Comparison of ENCODE assay signal across 14 cellular contexts in genomic region chr1:3368711-3369436, GRCh38.
A peak's percentile ranks its signal among the peaks of the same experiment; 100 is the strongest.
DNase-seq lines count a peak whose midpoint lies in the region; ATAC-seq and TF ChIP-seq lines count a peak whose summit lies in the region.
"Had no signal": no experiment of that assay in that cellular context is flagged by ENCODE, and none has a peak within 500 bp of the region (broad histone marks: within the 10 kb centered on the region; RNA-seq: fewer than 3 reads in every experiment).

No MANE protein-coding gene starts in this region.

- TF ChIP-seq POLR2A in right lobe of liver (IDR thresholded peaks at IDR 0.05), result no peak

- H3K4me3 ChIP-seq in left ventricle myocardium inferior (no peak overlapping the region), fibroblast of the aortic adventitia (ENCODE audit: low read depth, low read length) (peak overlapping the region; percentile 15), right lobe of liver (no peak overlapping the region)
- H3K4me3 ChIP-seq in naive thymus-derived CD4-positive, alpha-beta T cell (ENCODE audit: low read length), result no peak overlapping the region

- peaks cover 0 to 15% (median 8%) of the 10 kb centered on the region in 7 donors for H3K4me1 Mint-ChIP-seq in naive thymus-derived CD4-positive, alpha-beta T cell

- no peak overlapping the region for H3K4me3 Mint-ChIP-seq in naive thymus-derived CD4-positive, alpha-beta T cell
- H3K4me3 Mint-ChIP-seq: activated CD8-positive, alpha-beta T cell treated with anti-CD3 and anti-CD28 coated beads, Interleukin-2, amount 10 ng/mL, durations not matched to agents 7 days and 5 days had no signal

- no peaks in the 10 kb centered on the region for H3K9me3 ChIP-seq in left ventricle myocardium inferior (replicated peaks)
- H3K9me3 ChIP-seq in naive thymus-derived CD4-positive, alpha-beta T cell (ENCODE audit: control insufficient read depth in 2 of 3, low read length in 3 of 3), result no peaks in the 10 kb centered on the region
- no peaks in the 10 kb centered on the region for H3K9me3 ChIP-seq in right lobe of liver

- H3K27ac Mint-ChIP-seq in naive thymus-derived CD4-positive, alpha-beta T cell, result no peak overlapping the region
- H3K27ac Mint-ChIP-seq: activated CD8-positive, alpha-beta T cell treated with anti-CD3 and anti-CD28 coated beads, Interleukin-2, amount 10 ng/mL, durations not matched to agents 7 days and 5 days had no signal

- H3K4me1 ChIP-seq in left ventricle myocardium inferior (peaks cover 50% of the 10 kb centered on the region), right lobe of liver (no peaks in the 10 kb centered on the region)
- H3K4me1 ChIP-seq in naive thymus-derived CD4-positive, alpha-beta T cell (ENCODE audit: control insufficient read depth in 2 of 2, insufficient read depth in 2 of 2, low read length in 2 of 2), result peaks cover 13 to 18% of the 10 kb centered on the region in 2 donors

- H3K27me3 Mint-ChIP-seq in naive thymus-derived CD4-positive, alpha-beta T cell, result peaks cover 2 to 22% (median 6%) of the 10 kb centered on the region in 5 donors

- H3K36me3 Mint-ChIP-seq in naive thymus-derived CD4-positive, alpha-beta T cell, result no peaks in the 10 kb centered on the region

- H3K27ac ChIP-seq in left ventricle myocardium inferior (replicated peaks) (peak overlapping the region; percentile 68), right lobe of liver (no peak overlapping the region)
- H3K27ac ChIP-seq in naive thymus-derived CD4-positive, alpha-beta T cell (ENCODE audit: low read depth, low read length), result no peak overlapping the region

- no peak for DNase-seq in left ventricle myocardium inferior
- DNase-seq in cardiac septum (ENCODE audit: low spot score), result no peak
- peak; percentile 34 for DNase-seq in fibroblast of the aortic adventitia (ENCODE audit: low read depth)
- DNase-seq in putamen (ENCODE audit: low spot score), result peak; percentile 58
- DNase-seq in naive thymus-derived CD4-positive, alpha-beta T cell, result no peak
- no peak for DNase-seq in NCI-H1930 (lab: John Stamatoyannopoulos, UW)
- DNase-seq in right lobe of liver, result no peak
- DNase-seq in SIG-M5 (lab: John Stamatoyannopoulos, UW), result no peak
- DNase-seq: ACHN; activated CD8-positive, alpha-beta T cell treated with anti-CD3 and anti-CD28 coated beads, Interleukin-2, amount 10 ng/mL, durations not matched to agents 7 days and 5 days; activated naive CD4-positive, alpha-beta T cell treated with Interleukin-2 at 50 U/mL for 16 hours; NCI-H146; NCI-H510A; trophoblast cell had no signal

- H3K36me3 ChIP-seq in left ventricle myocardium inferior (no peaks in the 10 kb centered on the region), right lobe of liver (no peaks in the 10 kb centered on the region)
- H3K36me3 ChIP-seq in naive thymus-derived CD4-positive, alpha-beta T cell (ENCODE audit: control insufficient read depth in 2 of 3, insufficient read depth in 3 of 3, low read length in 3 of 3), result no peaks in the 10 kb centered on the region

- H3K9me3 Mint-ChIP-seq in naive thymus-derived CD4-positive, alpha-beta T cell, result peaks cover 0 to 6% (median 0%) of the 10 kb centered on the region in 11 donors

- peaks cover 26% of the 10 kb centered on the region for H3K27me3 ChIP-seq in left ventricle myocardium inferior (ENCODE audit: low read depth)
- H3K27me3 ChIP-seq in naive thymus-derived CD4-positive, alpha-beta T cell (ENCODE audit: control insufficient read depth in 2 of 2, insufficient read depth in 2 of 2, low read length in 2 of 2), result no peaks in the 10 kb centered on the region
- no peaks in the 10 kb centered on the region for H3K27me3 ChIP-seq in right lobe of liver

- TF ChIP-seq CTCF in left ventricle myocardium inferior (IDR thresholded peaks at IDR 0.05; ENCODE audit: borderline replicate concordance) (no peak), fibroblast of the aortic adventitia (IDR thresholded peaks at IDR 0.05; ENCODE audit: insufficient read depth, low read length) (peak; percentile 2), right lobe of liver (IDR thresholded peaks at IDR 0.05) (no peak)

- 54% methylated on average over 16 of the region's 16 CpGs for WGBS in right lobe of liver (ENCODE audit: insufficient coverage, low coverage, low lambda C conversion rate, missing lambda C conversion rate)

- intact Hi-C loops in left ventricle myocardium inferior (cut with micrococcal nuclease) (no loop called here), cardiac septum (cut with DNase I) (loop anchor here (2.0 kb wide), 1 partner anchor 56 kb away; no protein-coding TSS in a partner anchor), right lobe of liver (cut with DNase I) (no loop called here)
- intact Hi-C loops in naive thymus-derived CD4-positive, alpha-beta T cell (cut with micrococcal nuclease), result no loop called here

- POLR2A ChIA-PET in naive thymus-derived CD4-positive, alpha-beta T cell (lab: Charles Lee), result interaction anchor here (0.6 kb wide), 1 partner anchor 30 kb away, joined by 3 read pairs; no protein-coding TSS in a partner anchor

- CTCF ChIA-PET in naive thymus-derived CD4-positive, alpha-beta T cell (lab: Charles Lee), result no interaction called here

- ATAC-seq in naive thymus-derived CD4-positive, alpha-beta T cell, result no peak
- ATAC-seq in right lobe of liver, result no peak
- ATAC-seq: activated CD8-positive, alpha-beta T cell treated with anti-CD3 and anti-CD28 coated beads, Interleukin-2, amount 10 ng/mL, durations not matched to agents 7 days and 5 days had no signal

Comparison
In these comparisons a context has a peak if more than half of its experiments do, and no peak if none do; other contexts are left out.
1. DNase-seq: peak in fibroblast of the aortic adventitia (single experiment) and putamen (single experiment); none in left ventricle myocardium inferior (single experiment), cardiac septum (single experiment), naive thymus-derived CD4-positive, alpha-beta T cell (0 of 9), NCI-H1930 (0 of 2), right lobe of liver (0 of 3) and SIG-M5 (single experiment).